ENCODE assay signal across 6 cellular contexts in genomic region chr10:46057927-46058326, GRCh38. TPM values are rescaled to one million over a fixed set of nuclear protein-coding genes. Genes with fewer than 3 reads are reported as not detected.
"Had no signal": no experiment of that assay in that cellular context is flagged by ENCODE, and none has a peak within 500 bp of the region (broad histone marks: within the 10 kb centered on the region; RNA-seq: fewer than 3 reads in every experiment).

No MANE protein-coding gene starts in this region.

RNA-seq across cellular contexts. Expression of gene MSMB, which starts 11.9 kb away (rescaled TPM):
- total RNA-seq: GM23248, GM23338, H1, H4, H7, H9 had no signal
- polyA plus RNA-seq: GM23248, GM23338, H1 had no signal
